Comparison of ENCODE assay signal across 1 cellular context in genomic region chr19:55328774-55329318, GRCh38.
TF ChIP-seq lines count a peak whose summit lies in the region.
"Not testable (repeated sequence)": the region's sequence is repeated elsewhere in the genome, so short reads cannot be mapped to it uniquely, and the experiment has no call there.

No MANE protein-coding gene starts in this region.

TF ChIP-seq in K562, 482 proteins besides CTCF, POLR2A, EP300 and RAD21:
- not testable (repeated sequence) for TF ChIP-seq ATF1, CREB1 (CRISPR knock-in tag; IDR thresholded peaks at IDR 0.05)
- peak; percentile 62 for TF ChIP-seq ATF1 (tag; IDR thresholded peaks at IDR 0.05)
- peak; percentile 97 for TF ChIP-seq RFX5 (IDR thresholded peaks at IDR 0.05; ENCODE audit: low read depth, low read length)
- TF ChIP-seq CREB1 (IDR thresholded peaks at IDR 0.05), result 0 out of 2 replicates have a peak, but pooled peaks have one; percentile 33
- TF ChIP-seq CREM (IDR thresholded peaks at IDR 0.05; ENCODE audit: low read depth), result peak; percentile 83
- peak in 1 of 2 experiments; percentile 39; a peak in 1 of 4 replicates for TF ChIP-seq KDM1A (IDR thresholded peaks at IDR 0.05)
- peak; percentile 77 for TF ChIP-seq RBM25 (IDR thresholded peaks at IDR 0.05; ENCODE audit: low read depth, low read length, severe bottlenecking)
